Comparison of ENCODE assay signal across 1 cellular context in the genomic region with DNA sequence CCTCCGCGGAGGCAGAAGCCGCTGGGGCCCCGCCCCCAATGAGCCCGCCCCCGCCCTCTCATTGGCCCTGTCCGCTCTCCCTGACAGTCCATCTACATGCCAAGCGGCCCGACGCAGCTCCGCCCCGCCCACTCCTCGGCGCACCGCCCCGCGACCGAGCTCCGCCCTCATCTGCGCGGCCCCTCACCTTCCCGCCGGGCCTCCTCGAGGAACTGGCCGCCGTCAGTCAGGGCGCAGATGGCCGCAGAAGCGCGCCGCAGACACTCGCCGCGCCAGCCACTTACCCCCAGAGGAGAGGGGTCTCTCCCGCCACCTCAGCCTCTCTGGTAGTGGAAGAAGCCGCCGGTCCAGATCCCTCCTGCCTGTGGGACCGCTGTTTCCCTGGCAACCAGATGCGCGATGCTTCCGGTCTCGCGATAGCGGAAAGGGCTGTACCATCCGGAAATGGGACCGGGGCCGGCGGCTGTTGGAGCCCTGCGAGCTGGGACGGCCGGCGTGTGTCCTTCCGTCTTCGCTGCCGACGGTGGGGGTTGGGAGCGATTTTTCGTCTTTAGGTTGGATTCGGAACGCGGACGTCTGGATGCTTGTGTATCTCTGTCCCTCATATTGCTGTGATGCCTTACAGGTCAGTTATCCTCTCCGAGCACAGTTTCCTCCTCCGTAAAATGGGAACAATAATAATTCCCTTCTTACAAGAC.
A peak's percentile ranks its signal among the peaks of the same experiment; 100 is the strongest.
TF ChIP-seq lines count a peak whose summit lies in the region.

FSIP1 (minus strand) TSS at position 401 of the 698 bp plus-strand sequence. CDS start 6,317 bp downstream, outside the sequence.

TF ChIP-seq in GM12878, 131 proteins besides CTCF, POLR2A, EP300 and RAD21 (continued from another document and continues in another):
- TF ChIP-seq, protein P1, sequence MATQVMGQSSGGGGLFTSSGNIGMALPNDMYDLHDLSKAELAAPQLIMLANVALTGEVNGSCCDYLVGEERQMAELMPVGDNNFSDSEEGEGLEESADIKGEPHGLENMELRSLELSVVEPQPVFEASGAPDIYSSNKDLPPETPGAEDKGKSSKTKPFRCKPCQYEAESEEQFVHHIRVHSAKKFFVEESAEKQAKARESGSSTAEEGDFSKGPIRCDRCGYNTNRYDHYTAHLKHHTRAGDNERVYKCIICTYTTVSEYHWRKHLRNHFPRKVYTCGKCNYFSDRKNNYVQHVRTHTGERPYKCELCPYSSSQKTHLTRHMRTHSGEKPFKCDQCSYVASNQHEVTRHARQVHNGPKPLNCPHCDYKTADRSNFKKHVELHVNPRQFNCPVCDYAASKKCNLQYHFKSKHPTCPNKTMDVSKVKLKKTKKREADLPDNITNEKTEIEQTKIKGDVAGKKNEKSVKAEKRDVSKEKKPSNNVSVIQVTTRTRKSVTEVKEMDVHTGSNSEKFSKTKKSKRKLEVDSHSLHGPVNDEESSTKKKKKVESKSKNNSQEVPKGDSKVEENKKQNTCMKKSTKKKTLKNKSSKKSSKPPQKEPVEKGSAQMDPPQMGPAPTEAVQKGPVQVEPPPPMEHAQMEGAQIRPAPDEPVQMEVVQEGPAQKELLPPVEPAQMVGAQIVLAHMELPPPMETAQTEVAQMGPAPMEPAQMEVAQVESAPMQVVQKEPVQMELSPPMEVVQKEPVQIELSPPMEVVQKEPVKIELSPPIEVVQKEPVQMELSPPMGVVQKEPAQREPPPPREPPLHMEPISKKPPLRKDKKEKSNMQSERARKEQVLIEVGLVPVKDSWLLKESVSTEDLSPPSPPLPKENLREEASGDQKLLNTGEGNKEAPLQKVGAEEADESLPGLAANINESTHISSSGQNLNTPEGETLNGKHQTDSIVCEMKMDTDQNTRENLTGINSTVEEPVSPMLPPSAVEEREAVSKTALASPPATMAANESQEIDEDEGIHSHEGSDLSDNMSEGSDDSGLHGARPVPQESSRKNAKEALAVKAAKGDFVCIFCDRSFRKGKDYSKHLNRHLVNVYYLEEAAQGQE (IDR thresholded peaks at IDR 0.05; ENCODE audit: low read depth, low read length): no peak
- TF ChIP-seq, protein P2, sequence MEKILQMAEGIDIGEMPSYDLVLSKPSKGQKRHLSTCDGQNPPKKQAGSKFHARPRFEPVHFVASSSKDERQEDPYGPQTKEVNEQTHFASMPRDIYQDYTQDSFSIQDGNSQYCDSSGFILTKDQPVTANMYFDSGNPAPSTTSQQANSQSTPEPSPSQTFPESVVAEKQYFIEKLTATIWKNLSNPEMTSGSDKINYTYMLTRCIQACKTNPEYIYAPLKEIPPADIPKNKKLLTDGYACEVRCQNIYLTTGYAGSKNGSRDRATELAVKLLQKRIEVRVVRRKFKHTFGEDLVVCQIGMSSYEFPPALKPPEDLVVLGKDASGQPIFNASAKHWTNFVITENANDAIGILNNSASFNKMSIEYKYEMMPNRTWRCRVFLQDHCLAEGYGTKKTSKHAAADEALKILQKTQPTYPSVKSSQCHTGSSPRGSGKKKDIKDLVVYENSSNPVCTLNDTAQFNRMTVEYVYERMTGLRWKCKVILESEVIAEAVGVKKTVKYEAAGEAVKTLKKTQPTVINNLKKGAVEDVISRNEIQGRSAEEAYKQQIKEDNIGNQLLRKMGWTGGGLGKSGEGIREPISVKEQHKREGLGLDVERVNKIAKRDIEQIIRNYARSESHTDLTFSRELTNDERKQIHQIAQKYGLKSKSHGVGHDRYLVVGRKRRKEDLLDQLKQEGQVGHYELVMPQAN (conservative IDR thresholded peaks at IDR 0.05): peak; percentile 96
- TF ChIP-seq E2F8 (IDR thresholded peaks at IDR 0.05; ENCODE audit: low read depth, partially characterized antibody): no peak
- peak; percentile 49 for TF ChIP-seq RELA (IDR thresholded peaks at IDR 0.05; ENCODE audit: borderline replicate concordance, partially characterized antibody)
- TF ChIP-seq PAX5 (IDR thresholded peaks at IDR 0.05; ENCODE audit: borderline replicate concordance, low read depth, low read length): no peak
- no peak for TF ChIP-seq MYB (IDR thresholded peaks at IDR 0.05; ENCODE audit: borderline replicate concordance, low read depth, low read length)
- TF ChIP-seq KDM1A (IDR thresholded peaks at IDR 0.05; ENCODE audit: borderline replicate concordance): no peak
- no peak for TF ChIP-seq MTA2 (IDR thresholded peaks at IDR 0.05; ENCODE audit: low read depth)
- TF ChIP-seq EGR1 (IDR thresholded peaks at IDR 0.05; ENCODE audit: borderline replicate concordance in 1 of 2, low read depth in 2 of 2, low read length in 2 of 2): peak in 1 of 2 experiments; percentile 52; a peak in 1 of 3 replicates
- no peak for TF ChIP-seq EED (IDR thresholded peaks at IDR 0.05; ENCODE audit: low read depth)
- TF ChIP-seq, protein P3, sequence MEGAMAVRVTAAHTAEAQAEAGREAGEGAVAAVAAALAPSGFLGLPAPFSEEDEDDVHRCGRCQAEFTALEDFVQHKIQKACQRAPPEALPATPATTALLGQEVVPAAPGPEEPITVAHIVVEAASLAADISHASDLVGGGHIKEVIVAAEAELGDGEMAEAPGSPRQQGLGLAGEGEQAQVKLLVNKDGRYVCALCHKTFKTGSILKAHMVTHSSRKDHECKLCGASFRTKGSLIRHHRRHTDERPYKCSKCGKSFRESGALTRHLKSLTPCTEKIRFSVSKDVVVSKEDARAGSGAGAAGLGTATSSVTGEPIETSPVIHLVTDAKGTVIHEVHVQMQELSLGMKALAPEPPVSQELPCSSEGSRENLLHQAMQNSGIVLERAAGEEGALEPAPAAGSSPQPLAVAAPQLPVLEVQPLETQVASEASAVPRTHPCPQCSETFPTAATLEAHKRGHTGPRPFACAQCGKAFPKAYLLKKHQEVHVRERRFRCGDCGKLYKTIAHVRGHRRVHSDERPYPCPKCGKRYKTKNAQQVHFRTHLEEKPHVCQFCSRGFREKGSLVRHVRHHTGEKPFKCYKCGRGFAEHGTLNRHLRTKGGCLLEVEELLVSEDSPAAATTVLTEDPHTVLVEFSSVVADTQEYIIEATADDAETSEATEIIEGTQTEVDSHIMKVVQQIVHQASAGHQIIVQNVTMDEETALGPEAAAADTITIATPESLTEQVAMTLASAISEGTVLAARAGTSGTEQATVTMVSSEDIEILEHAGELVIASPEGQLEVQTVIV (IDR thresholded peaks at IDR 0.05; ENCODE audit: borderline replicate concordance, partially characterized antibody): peak; percentile 86
- peak; percentile 96; the same call in 1 of the 2 replicates for TF ChIP-seq STAT1 (conservative IDR thresholded peaks at IDR 0.05)
- no peak for TF ChIP-seq ATF2 (IDR thresholded peaks at IDR 0.05; ENCODE audit: low read length)
- TF ChIP-seq, protein P4, sequence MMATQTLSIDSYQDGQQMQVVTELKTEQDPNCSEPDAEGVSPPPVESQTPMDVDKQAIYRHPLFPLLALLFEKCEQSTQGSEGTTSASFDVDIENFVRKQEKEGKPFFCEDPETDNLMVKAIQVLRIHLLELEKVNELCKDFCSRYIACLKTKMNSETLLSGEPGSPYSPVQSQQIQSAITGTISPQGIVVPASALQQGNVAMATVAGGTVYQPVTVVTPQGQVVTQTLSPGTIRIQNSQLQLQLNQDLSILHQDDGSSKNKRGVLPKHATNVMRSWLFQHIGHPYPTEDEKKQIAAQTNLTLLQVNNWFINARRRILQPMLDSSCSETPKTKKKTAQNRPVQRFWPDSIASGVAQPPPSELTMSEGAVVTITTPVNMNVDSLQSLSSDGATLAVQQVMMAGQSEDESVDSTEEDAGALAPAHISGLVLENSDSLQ (IDR thresholded peaks at IDR 0.05): peak; percentile 94
- TF ChIP-seq, protein P5, sequence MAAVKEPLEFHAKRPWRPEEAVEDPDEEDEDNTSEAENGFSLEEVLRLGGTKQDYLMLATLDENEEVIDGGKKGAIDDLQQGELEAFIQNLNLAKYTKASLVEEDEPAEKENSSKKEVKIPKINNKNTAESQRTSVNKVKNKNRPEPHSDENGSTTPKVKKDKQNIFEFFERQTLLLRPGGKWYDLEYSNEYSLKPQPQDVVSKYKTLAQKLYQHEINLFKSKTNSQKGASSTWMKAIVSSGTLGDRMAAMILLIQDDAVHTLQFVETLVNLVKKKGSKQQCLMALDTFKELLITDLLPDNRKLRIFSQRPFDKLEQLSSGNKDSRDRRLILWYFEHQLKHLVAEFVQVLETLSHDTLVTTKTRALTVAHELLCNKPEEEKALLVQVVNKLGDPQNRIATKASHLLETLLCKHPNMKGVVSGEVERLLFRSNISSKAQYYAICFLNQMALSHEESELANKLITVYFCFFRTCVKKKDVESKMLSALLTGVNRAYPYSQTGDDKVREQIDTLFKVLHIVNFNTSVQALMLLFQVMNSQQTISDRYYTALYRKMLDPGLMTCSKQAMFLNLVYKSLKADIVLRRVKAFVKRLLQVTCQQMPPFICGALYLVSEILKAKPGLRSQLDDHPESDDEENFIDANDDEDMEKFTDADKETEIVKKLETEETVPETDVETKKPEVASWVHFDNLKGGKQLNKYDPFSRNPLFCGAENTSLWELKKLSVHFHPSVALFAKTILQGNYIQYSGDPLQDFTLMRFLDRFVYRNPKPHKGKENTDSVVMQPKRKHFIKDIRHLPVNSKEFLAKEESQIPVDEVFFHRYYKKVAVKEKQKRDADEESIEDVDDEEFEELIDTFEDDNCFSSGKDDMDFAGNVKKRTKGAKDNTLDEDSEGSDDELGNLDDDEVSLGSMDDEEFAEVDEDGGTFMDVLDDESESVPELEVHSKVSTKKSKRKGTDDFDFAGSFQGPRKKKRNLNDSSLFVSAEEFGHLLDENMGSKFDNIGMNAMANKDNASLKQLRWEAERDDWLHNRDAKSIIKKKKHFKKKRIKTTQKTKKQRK (IDR thresholded peaks at IDR 0.05; ENCODE audit: low read depth, low read length): no peak
- TF ChIP-seq, protein P6, sequence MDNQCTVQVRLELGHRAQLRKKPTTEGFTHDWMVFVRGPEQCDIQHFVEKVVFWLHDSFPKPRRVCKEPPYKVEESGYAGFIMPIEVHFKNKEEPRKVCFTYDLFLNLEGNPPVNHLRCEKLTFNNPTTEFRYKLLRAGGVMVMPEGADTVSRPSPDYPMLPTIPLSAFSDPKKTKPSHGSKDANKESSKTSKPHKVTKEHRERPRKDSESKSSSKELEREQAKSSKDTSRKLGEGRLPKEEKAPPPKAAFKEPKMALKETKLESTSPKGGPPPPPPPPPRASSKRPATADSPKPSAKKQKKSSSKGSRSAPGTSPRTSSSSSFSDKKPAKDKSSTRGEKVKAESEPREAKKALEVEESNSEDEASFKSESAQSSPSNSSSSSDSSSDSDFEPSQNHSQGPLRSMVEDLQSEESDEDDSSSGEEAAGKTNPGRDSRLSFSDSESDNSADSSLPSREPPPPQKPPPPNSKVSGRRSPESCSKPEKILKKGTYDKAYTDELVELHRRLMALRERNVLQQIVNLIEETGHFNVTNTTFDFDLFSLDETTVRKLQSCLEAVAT (IDR thresholded peaks at IDR 0.05): no peak
- TF ChIP-seq FOXK2 (IDR thresholded peaks at IDR 0.05): peak; percentile 90
- 0 out of 2 replicates have a peak, but pooled peaks have one; percentile 25 for TF ChIP-seq POLR2AphosphoS2 (IDR thresholded peaks at IDR 0.05; ENCODE audit: low read depth, low read length)
- peak; percentile 52; the same call in 1 of the 2 replicates for TF ChIP-seq TCF12 (IDR thresholded peaks at IDR 0.05; ENCODE audit: low read depth, low read length)
- no peak for TF ChIP-seq MYC (IDR thresholded peaks at IDR 0.05; ENCODE audit: insufficient read depth, insufficient read length, insufficient replicate concordance, low read length, severe bottlenecking)
- TF ChIP-seq NR2F1 (conservative IDR thresholded peaks at IDR 0.05): peak; percentile 37; the same call in 1 of the 2 replicates
- no peak for TF ChIP-seq TCF3 (IDR thresholded peaks at IDR 0.05; ENCODE audit: borderline replicate concordance, insufficient read depth, low read depth, low read length)
- TF ChIP-seq NR2C1 (IDR thresholded peaks at IDR 0.05): no peak
- no peak for TF ChIP-seq NFXL1 (IDR thresholded peaks at IDR 0.05; ENCODE audit: borderline replicate concordance)
- TF ChIP-seq ESRRA (IDR thresholded peaks at IDR 0.05; ENCODE audit: low read length): no peak
- no peak for TF ChIP-seq WRNIP1 (IDR thresholded peaks at IDR 0.05; ENCODE audit: borderline replicate concordance, low read depth, low read length)
- no peak for TF ChIP-seq ZNF217 (IDR thresholded peaks at IDR 0.05)
